Comparison of ENCODE assay signal across 28 cellular contexts in genomic region chr1:48217861-48218260, GRCh38. TPM values are rescaled to one million over a fixed set of nuclear protein-coding genes. Genes with fewer than 3 reads are reported as not detected.
"Had no signal": no experiment of that assay in that cellular context is flagged by ENCODE, and none has a peak within 500 bp of the region (broad histone marks: within the 10 kb centered on the region; RNA-seq: fewer than 3 reads in every experiment).

No MANE protein-coding gene starts in this region.

- H3K4me1 Mint-ChIP-seq: stimulated activated memory B cell treated with anti-CD40 and anti-IgM and Interleukin-4, amounts not matched to agents 10 μg/mL and 1 μg/mL and 100 μg/mL, for 72 hours had no signal

- H3K4me2 ChIP-seq: hepatocyte had no signal

- DNase-seq: cortex of kidney; effector memory CD8-positive, alpha-beta T cell; heart left ventricle; left cardiac atrium; left lung; naive thymus-derived CD8-positive, alpha-beta T cell; nephron progenitor cell; nucleus accumbens; ovary; posterior cingulate gyrus; right cardiac atrium; sigmoid colon; stimulated activated CD4-positive, alpha-beta T cell treated with anti-CD3 and anti-CD28 coated beads, Interleukin-2, amount 100 ng/mL, for 24 hours; stimulated activated CD4-positive, alpha-beta T cell treated with anti-CD3 and anti-CD28 coated beads, Interleukin-4, amount 100 ng/mL, for 24 hours; stimulated activated naive CD8-positive, alpha-beta T cell treated with anti-CD3 and anti-CD28 coated beads, Interleukin-15, Interleukin-2, amounts not matched to agents 100 U/mL and 50 U/mL, for 24 hours; substantia nigra; testis; tibial artery had no signal

- H3K9me3 ChIP-seq: gastroesophageal sphincter, heart left ventricle, left lung, ovary, psoas muscle, sigmoid colon, testis, tibial artery had no signal

- H3K27ac ChIP-seq: gastroesophageal sphincter, heart left ventricle, hepatocyte, left lung, ovary, psoas muscle, sigmoid colon, tibial artery had no signal

- H2AFZ ChIP-seq: hepatocyte had no signal

- H3K27me3 ChIP-seq: gastroesophageal sphincter, heart left ventricle, hepatocyte, left lung, ovary, sigmoid colon, testis, tibial artery had no signal

- H3K36me3 ChIP-seq: gastroesophageal sphincter, heart left ventricle, left lung, ovary, sigmoid colon, tibial artery had no signal

- H3K36me3 Mint-ChIP-seq: naive thymus-derived CD8-positive, alpha-beta T cell; stimulated activated memory B cell treated with anti-CD40 and anti-IgM and Interleukin-4, amounts not matched to agents 10 μg/mL and 1 μg/mL and 100 μg/mL, for 72 hours; type B pancreatic cell had no signal

- H3K4me3 Mint-ChIP-seq: effector memory CD8-positive, alpha-beta T cell; naive thymus-derived CD8-positive, alpha-beta T cell; nephron progenitor cell; stimulated activated memory B cell treated with anti-CD40 and anti-IgM and Interleukin-4, amounts not matched to agents 10 μg/mL and 1 μg/mL and 100 μg/mL, for 72 hours; type B pancreatic cell had no signal

- H3K4me3 ChIP-seq: gastroesophageal sphincter, heart left ventricle, hepatocyte, left lung, ovary, psoas muscle, sigmoid colon, testis, tibial artery had no signal

- H3K9me3 Mint-ChIP-seq: effector memory CD8-positive, alpha-beta T cell; naive thymus-derived CD8-positive, alpha-beta T cell; nephron progenitor cell; stimulated activated memory B cell treated with anti-CD40 and anti-IgM and Interleukin-4, amounts not matched to agents 10 μg/mL and 1 μg/mL and 100 μg/mL, for 72 hours; type B pancreatic cell had no signal

- H3K4me1 ChIP-seq: left lung, psoas muscle, sigmoid colon had no signal

- H3K79me2 ChIP-seq: hepatocyte had no signal

- H3K27ac Mint-ChIP-seq: effector memory CD8-positive, alpha-beta T cell; naive thymus-derived CD8-positive, alpha-beta T cell; nephron progenitor cell; stimulated activated memory B cell treated with anti-CD40 and anti-IgM and Interleukin-4, amounts not matched to agents 10 μg/mL and 1 μg/mL and 100 μg/mL, for 72 hours; type B pancreatic cell had no signal

- FAIRE-seq: endometrium, islet of Langerhans had no signal

RNA-seq across cellular contexts. Expression of gene SLC5A9, which starts 4.7 kb away (rescaled TPM):
- total RNA-seq: kidney epithelial cell; myocyte; naive thymus-derived CD8-positive, alpha-beta T cell; psoas muscle; sigmoid colon; skeletal muscle tissue had no signal
- polyA plus RNA-seq: naive thymus-derived CD8-positive, alpha-beta T cell had no signal
